In the genomic region with DNA sequence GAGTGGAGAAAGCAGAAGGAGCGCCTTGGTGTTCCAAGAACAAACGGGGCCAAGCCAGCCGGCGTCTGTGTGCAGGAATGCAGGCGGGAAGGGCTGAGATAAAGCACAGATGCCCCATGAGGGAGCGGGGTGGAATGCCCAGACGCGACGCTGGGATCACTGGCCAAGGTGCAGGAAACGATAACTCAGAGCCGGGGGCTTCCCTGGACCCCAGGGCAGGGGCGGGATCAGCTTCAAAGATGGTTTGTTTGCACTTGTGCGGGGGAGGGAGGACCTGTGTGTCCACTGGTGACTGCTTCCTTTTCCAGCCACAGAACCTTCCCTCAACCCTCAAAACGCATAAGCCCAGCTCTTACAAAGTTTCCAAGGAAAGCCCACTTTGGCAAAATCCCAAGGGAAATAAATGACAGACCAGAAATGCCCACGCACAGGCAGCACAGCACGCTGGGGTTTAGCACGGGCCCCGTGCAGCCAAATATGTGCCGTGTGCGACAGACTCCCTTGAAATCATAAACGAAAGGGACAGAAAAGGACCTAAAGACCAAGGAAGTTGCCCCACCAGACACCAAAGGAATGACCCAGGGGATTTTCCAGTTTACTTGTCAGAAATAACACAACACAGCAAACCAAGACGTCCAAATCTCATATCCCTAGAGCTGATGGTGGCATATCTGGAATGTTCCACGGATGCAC, we compare ENCODE assay signal across 14 cellular contexts.
DNase-seq lines count a peak whose midpoint lies in the region; ATAC-seq and TF ChIP-seq lines count a peak whose summit lies in the region.
"Had no signal": no experiment of that assay in that cellular context is flagged by ENCODE, and none has a peak within 500 bp of the region (broad histone marks: within the 10 kb centered on the region; RNA-seq: fewer than 3 reads in every experiment).

No MANE protein-coding gene starts in this region.

- peak overlapping the region; percentile 2 for H3K9ac ChIP-seq in NT2/D1 (ENCODE audit: insufficient read length, low read depth)

- H3K9me3 ChIP-seq in NT2/D1 (ENCODE audit: insufficient read depth, low read length) (no peaks in the 10 kb centered on the region), prostate gland (no peaks in the 10 kb centered on the region)
- H3K9me3 ChIP-seq: vagina had no signal

- peaks cover 57 to 84% of the 10 kb centered on the region in 2 donors for H3K36me3 Mint-ChIP-seq in stimulated activated naive B cell treated with anti-CD40 and anti-IgM and Interleukin-4, amounts not matched to agents 10 μg/mL and 1 μg/mL and 100 μg/mL, for 72 hours

- intact Hi-C loops in prostate gland (cut with DNase I): no loop called here

- 31% methylated on average over 23 of the region's 23 CpGs for WGBS in prostate gland

- H3K4me3 Mint-ChIP-seq in stimulated activated naive B cell treated with anti-CD40 and anti-IgM and Interleukin-4, amounts not matched to agents 10 μg/mL and 1 μg/mL and 100 μg/mL, for 72 hours: no peak overlapping the region

- no peaks in the 10 kb centered on the region for H3K27me3 Mint-ChIP-seq in stimulated activated naive B cell treated with anti-CD40 and anti-IgM and Interleukin-4, amounts not matched to agents 10 μg/mL and 1 μg/mL and 100 μg/mL, for 72 hours

- peak overlapping the region; percentile 56 for H3K27ac Mint-ChIP-seq in stimulated activated naive B cell treated with anti-CD40 and anti-IgM and Interleukin-4, amounts not matched to agents 10 μg/mL and 1 μg/mL and 100 μg/mL, for 72 hours

- H3K27me3 ChIP-seq in NT2/D1 (ENCODE audit: insufficient read depth, insufficient read length): no peaks in the 10 kb centered on the region
- no peaks in the 10 kb centered on the region for H3K27me3 ChIP-seq in prostate gland (replicated peaks; ENCODE audit: insufficient read depth)
- H3K27me3 ChIP-seq: vagina had no signal

- H3K4me1 ChIP-seq in NT2/D1 (ENCODE audit: insufficient read depth, insufficient read length) (peaks cover 23% of the 10 kb centered on the region), prostate gland (replicated peaks) (no peaks in the 10 kb centered on the region)

- no peak for TF ChIP-seq POLR2A in prostate gland (IDR thresholded peaks at IDR 0.05)

- no peak for TF ChIP-seq CTCF in prostate gland (IDR thresholded peaks at IDR 0.05)

- H3K4me3 ChIP-seq in NT2/D1 (ENCODE audit: insufficient read length, low read depth) (no peak overlapping the region), prostate gland (no peak overlapping the region)
- H3K4me3 ChIP-seq: vagina had no signal

- no peaks in the 10 kb centered on the region for H3K9me3 Mint-ChIP-seq in stimulated activated naive B cell treated with anti-CD40 and anti-IgM and Interleukin-4, amounts not matched to agents 10 μg/mL and 1 μg/mL and 100 μg/mL, for 72 hours

- no peak for DNase-seq in NT2/D1 (ENCODE audit: low read depth, low spot score)
- peak; percentile 51 for DNase-seq in dedifferentiated amniotic fluid mesenchymal stem cell (ENCODE audit: extremely low spot score)
- DNase-seq in left kidney (ENCODE audit: low read depth, low spot score): peak; percentile 84
- DNase-seq in stimulated activated naive B cell treated with anti-CD40 and anti-IgM and Interleukin-4, amounts not matched to agents 10 μg/mL and 1 μg/mL and 100 μg/mL, for 72 hours: no peak
- DNase-seq in SIG-M5 treated with dmso at 0.1 percent for 504 hours (lab: John Stamatoyannopoulos, UW; ENCODE audit: unreplicated experiment): no peak
- DNase-seq in DMS 273 (lab: John Stamatoyannopoulos, UW; ENCODE audit: unreplicated experiment): no peak
- DNase-seq in NCI-H146 treated with DMSO at 0.1 percent for 48 hours (lab: John Stamatoyannopoulos, UW; ENCODE audit: unreplicated experiment): no peak
- no peak for DNase-seq in prostate gland (ENCODE audit: low spot score)
- DNase-seq: activated CD4-positive, alpha-beta T cell treated with anti-CD3 and anti-CD28 coated beads for 48 hours; HCEC 1CT; NCI-H187; stimulated activated CD4-positive, alpha-beta T cell treated with anti-CD3 and anti-CD28 coated beads, Interleukin-4, amount 100 ng/mL, for 4 hours had no signal

- H3K27ac ChIP-seq in prostate gland: no peak overlapping the region
- H3K27ac ChIP-seq: vagina had no signal

- peaks cover 42 to 59% of the 10 kb centered on the region in 2 donors for H3K4me1 Mint-ChIP-seq in stimulated activated naive B cell treated with anti-CD40 and anti-IgM and Interleukin-4, amounts not matched to agents 10 μg/mL and 1 μg/mL and 100 μg/mL, for 72 hours

- H3K36me3 ChIP-seq in NT2/D1 (ENCODE audit: insufficient read depth, insufficient read length, low read length) (peaks cover 18% of the 10 kb centered on the region), prostate gland (no peaks in the 10 kb centered on the region)
- H3K36me3 ChIP-seq: vagina had no signal

- ATAC-seq in stimulated activated naive B cell treated with anti-CD40 and anti-IgM and Interleukin-4, amounts not matched to agents 10 μg/mL and 1 μg/mL and 100 μg/mL, for 72 hours (replicated peaks): no peak
- ATAC-seq: Panc1 had no signal

Comparison
In these comparisons a context has a peak if more than half of its experiments do, and no peak if none do; other contexts are left out.
1. DNase-seq: peak in dedifferentiated amniotic fluid mesenchymal stem cell (single experiment) and left kidney (single experiment); none in NT2/D1 (single experiment), stimulated activated naive B cell treated with anti-CD40 and anti-IgM and Interleukin-4, amounts not matched to agents 10 μg/mL and 1 μg/mL and 100 μg/mL, for 72 hours (single experiment), SIG-M5 treated with dmso at 0.1 percent for 504 hours (single experiment), DMS 273 (single experiment), NCI-H146 treated with DMSO at 0.1 percent for 48 hours (single experiment) and prostate gland (single experiment).